ENCODE assay signal across 27 cellular contexts in the genomic region with DNA sequence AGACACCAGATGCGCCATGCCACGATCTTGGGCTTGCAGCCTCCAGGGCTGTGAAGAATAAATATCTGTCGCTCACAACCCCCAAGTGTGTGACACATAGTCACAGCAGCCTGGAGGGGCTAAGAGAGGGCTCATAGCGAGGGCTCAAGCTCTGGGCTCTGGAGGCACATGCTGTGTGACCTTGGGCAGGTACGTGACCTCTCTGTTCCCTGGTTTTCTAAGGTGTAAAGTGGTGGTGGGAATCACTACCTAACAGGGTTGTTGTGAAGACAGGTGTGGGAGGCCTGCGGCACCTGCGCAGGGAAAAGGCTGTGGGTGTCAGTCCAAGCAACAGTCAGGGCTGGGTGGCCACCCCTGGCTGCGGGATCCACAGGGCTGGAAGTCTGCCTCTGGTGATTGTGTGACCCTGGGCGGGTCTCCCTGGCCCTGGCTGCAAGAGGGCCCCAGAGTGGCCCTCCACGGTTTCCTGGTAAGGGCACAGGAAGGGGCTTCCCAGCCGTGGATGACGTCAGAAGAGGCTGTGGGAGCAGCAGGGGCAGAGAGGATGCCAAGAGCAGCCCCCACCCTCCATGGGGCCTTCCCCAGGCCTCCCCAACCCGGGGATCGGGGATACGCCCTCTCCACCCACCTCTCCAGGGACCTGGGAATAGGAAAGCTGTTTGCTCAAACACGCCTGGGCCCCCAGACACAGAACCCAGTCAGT.
"Had no signal": no experiment of that assay in that cellular context is flagged by ENCODE, and none has a peak within 500 bp of the region (broad histone marks: within the 10 kb centered on the region; RNA-seq: fewer than 3 reads in every experiment).

No MANE protein-coding gene starts in this region.

- H3K4me1 Mint-ChIP-seq: immature natural killer cell; stimulated activated naive CD8-positive, alpha-beta T cell treated with anti-CD3 and anti-CD28 coated beads, Interleukin-15, amount 100 ng/mL, for 72 hours had no signal

- H3K36me3 Mint-ChIP-seq: immature natural killer cell; natural killer cell treated with Interleukin-12 subunit alpha and Interleukin-12 subunit beta and Interleukin-15 and Interleukin-18, amount 100 ng/mL, for 72 hours; stimulated activated naive B cell treated with anti-CD40 and anti-IgM and Interleukin-4, amounts not matched to agents 10 μg/mL and 1 μg/mL and 100 μg/mL, for 72 hours had no signal

- H3K4me3 ChIP-seq: dorsolateral prefrontal cortex, esophagus squamous epithelium, gastroesophageal sphincter, lung, psoas muscle, testis, tibial nerve, upper lobe of right lung, vagina had no signal

- H3K9me3 ChIP-seq: esophagus squamous epithelium, gastroesophageal sphincter, psoas muscle, testis, tibial nerve, upper lobe of right lung, vagina had no signal

- H3K4me3 Mint-ChIP-seq: immature natural killer cell; natural killer cell treated with Interleukin-12 subunit alpha and Interleukin-12 subunit beta and Interleukin-15 and Interleukin-18, amount 100 ng/mL, for 72 hours; stimulated activated naive B cell treated with anti-CD40 and anti-IgM and Interleukin-4, amounts not matched to agents 10 μg/mL and 1 μg/mL and 100 μg/mL, for 72 hours; stimulated activated naive CD8-positive, alpha-beta T cell treated with anti-CD3 and anti-CD28 coated beads, Interleukin-15, amount 100 ng/mL, for 72 hours had no signal

- H3K27me3 Mint-ChIP-seq: natural killer cell treated with Interleukin-12 subunit alpha and Interleukin-12 subunit beta and Interleukin-15 and Interleukin-18, amount 100 ng/mL, for 72 hours; stimulated activated naive B cell treated with anti-CD40 and anti-IgM and Interleukin-4, amounts not matched to agents 10 μg/mL and 1 μg/mL and 100 μg/mL, for 72 hours had no signal

- ATAC-seq: gastroesophageal sphincter; left cardiac atrium; left ventricle myocardium superior; psoas muscle; stimulated activated naive CD8-positive, alpha-beta T cell treated with anti-CD3 and anti-CD28 coated beads, Interleukin-15, amount 100 ng/mL, for 72 hours had no signal

- H3K27me3 ChIP-seq: gastroesophageal sphincter, testis, tibial nerve, upper lobe of right lung, vagina had no signal

- DNase-seq: cortex of kidney; dorsolateral prefrontal cortex; effector memory CD4-positive, alpha-beta T cell; esophagus squamous epithelium; foreskin fibroblast; glutamatergic neuron; immature natural killer cell; kidney; left cardiac atrium; left ventricle myocardium superior; mesenchymal stem cell; midbrain; psoas muscle; retina; stimulated activated CD4-positive, alpha-beta T cell treated with anti-CD3 and anti-CD28 coated beads, Interleukin-15, amount 100 ng/mL, for 24 hours; stimulated activated CD4-positive, alpha-beta T cell treated with anti-CD3 and anti-CD28 coated beads, Interleukin-1b, Interleukin-23, amount 100 ng/mL, for 48 hours; stimulated activated CD4-positive, alpha-beta T cell treated with anti-CD3 and anti-CD28 coated beads, Interleukin-4, amount 100 ng/mL, for 4 hours; stimulated activated naive B cell treated with anti-CD40 and anti-IgM and Interleukin-4, amounts not matched to agents 10 μg/mL and 1 μg/mL and 100 μg/mL, for 72 hours; stimulated activated naive CD8-positive, alpha-beta T cell treated with anti-CD3 and anti-CD28 coated beads, Interleukin-15, amount 100 ng/mL, for 72 hours; testis; upper lobe of right lung had no signal

- H3K4me1 ChIP-seq: esophagus squamous epithelium, gastroesophageal sphincter, psoas muscle, testis, tibial nerve, upper lobe of right lung, vagina had no signal

- H3K27ac Mint-ChIP-seq: immature natural killer cell; natural killer cell treated with Interleukin-12 subunit alpha and Interleukin-12 subunit beta and Interleukin-15 and Interleukin-18, amount 100 ng/mL, for 72 hours; stimulated activated naive B cell treated with anti-CD40 and anti-IgM and Interleukin-4, amounts not matched to agents 10 μg/mL and 1 μg/mL and 100 μg/mL, for 72 hours had no signal

- H3K36me3 ChIP-seq: esophagus squamous epithelium, gastroesophageal sphincter, tibial nerve, upper lobe of right lung, vagina had no signal

- H3K9me3 Mint-ChIP-seq: natural killer cell treated with Interleukin-12 subunit alpha and Interleukin-12 subunit beta and Interleukin-15 and Interleukin-18, amount 100 ng/mL, for 72 hours; stimulated activated naive CD8-positive, alpha-beta T cell treated with anti-CD3 and anti-CD28 coated beads, Interleukin-15, amount 100 ng/mL, for 72 hours had no signal

- H3K27ac ChIP-seq: dorsolateral prefrontal cortex, epithelial cell of prostate, esophagus squamous epithelium, gastroesophageal sphincter, psoas muscle, testis, tibial nerve, upper lobe of right lung, vagina had no signal

- FAIRE-seq: kidney had no signal
